15 cellular contexts compared by ENCODE assay signal in the genomic region with DNA sequence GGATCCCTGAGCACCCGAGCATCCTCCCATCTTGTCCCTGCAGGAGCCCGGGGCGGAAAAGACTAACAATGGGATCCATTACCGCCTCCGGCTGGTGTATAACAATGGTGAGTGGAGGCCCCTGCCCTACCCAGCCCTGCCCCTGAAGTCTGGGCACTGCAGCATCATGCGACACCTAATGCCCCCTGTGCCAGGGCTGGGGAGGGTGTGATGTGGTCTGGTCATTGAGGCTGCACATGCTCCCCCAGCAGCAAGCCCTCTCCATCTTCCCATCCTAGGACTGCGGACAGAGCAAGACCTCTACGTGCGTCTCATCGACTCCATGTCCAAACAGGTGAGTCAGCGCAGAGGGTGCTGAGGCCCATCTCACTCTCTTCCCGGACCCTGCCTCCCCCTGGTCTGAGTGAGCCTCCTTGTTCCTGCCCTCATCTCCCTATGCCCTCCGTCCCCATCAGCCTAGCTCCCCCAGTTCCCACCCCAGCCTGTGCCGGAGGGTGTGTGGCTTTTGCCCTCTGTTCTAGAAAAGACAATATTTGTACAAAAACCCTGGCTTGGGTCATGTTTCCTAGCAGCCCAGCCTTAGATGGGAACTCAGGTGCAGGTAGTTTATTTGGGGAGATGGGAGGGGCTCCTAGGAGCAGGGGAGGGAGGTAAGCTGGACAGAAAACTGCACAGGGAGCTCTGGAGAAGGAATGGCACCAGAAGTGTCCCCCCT.
"Had no signal": no experiment of that assay in that cellular context is flagged by ENCODE, and none has a peak within 500 bp of the region (broad histone marks: within the 10 kb centered on the region; RNA-seq: fewer than 3 reads in every experiment).

No MANE protein-coding gene starts in this region.

- DNase-seq: activated CD4-positive, CD25-positive, alpha-beta regulatory T cell treated with anti-CD3 and anti-CD28 coated beads, Interleukin-2, amount 50 U/mL, for 72 hours; amniotic stem cell; body of pancreas; central memory CD4-positive, alpha-beta T cell; effector memory CD4-positive, alpha-beta T cell; lower lobe of right lung; testis had no signal

- H3K27me3 ChIP-seq: body of pancreas, testis had no signal

- H3K4me3 ChIP-seq: body of pancreas, lower lobe of right lung, testis had no signal

- H3K4me3 Mint-ChIP-seq: activated CD4-positive, alpha-beta memory T cell treated with anti-CD3 and anti-CD28 coated beads for 36 hours; activated T-helper 17 cell treated with anti-CD3 and anti-CD28 coated beads, Interleukin-2, amount 50 U/mL, for 72 hours; nephron; stimulated activated naive CD8-positive, alpha-beta T cell treated with anti-CD3 and anti-CD28 coated beads, Interleukin-15, Interleukin-2, amounts not matched to agents 100 ng/mL and 50 ng/mL, for 24 hours; T-helper 2 cell treated with Interferon-gamma antibody and Interleukin-4, amounts not matched to agents 5 μg/mL and 100 μg/mL, for 36 hours had no signal

- H3K27ac Mint-ChIP-seq: activated CD4-positive, alpha-beta memory T cell treated with anti-CD3 and anti-CD28 coated beads for 36 hours; activated naive CD4-positive, alpha-beta T cell treated with anti-CD3 and anti-CD28 coated beads, Interleukin-2, amount 50 U/mL, for 72 hours; nephron; stimulated activated naive CD8-positive, alpha-beta T cell treated with anti-CD3 and anti-CD28 coated beads, Interleukin-15, Interleukin-2, amounts not matched to agents 100 ng/mL and 50 ng/mL, for 24 hours; T-helper 2 cell treated with Interferon-gamma antibody and Interleukin-4, amounts not matched to agents 5 μg/mL and 100 μg/mL, for 36 hours had no signal

- H3K4me1 ChIP-seq: body of pancreas, lower lobe of right lung, testis had no signal

- H3K36me3 Mint-ChIP-seq: activated CD4-positive, alpha-beta memory T cell treated with anti-CD3 and anti-CD28 coated beads for 36 hours; activated naive CD4-positive, alpha-beta T cell treated with anti-CD3 and anti-CD28 coated beads, Interleukin-2, amount 50 U/mL, for 72 hours had no signal

- H3K27ac ChIP-seq: body of pancreas, epithelial cell of prostate, lower lobe of right lung, testis had no signal

- H3K9me3 Mint-ChIP-seq: activated CD4-positive, alpha-beta memory T cell treated with anti-CD3 and anti-CD28 coated beads for 36 hours; activated naive CD4-positive, alpha-beta T cell treated with anti-CD3 and anti-CD28 coated beads, Interleukin-2, amount 50 U/mL, for 72 hours; activated T-helper 17 cell treated with anti-CD3 and anti-CD28 coated beads, Interleukin-2, amount 50 U/mL, for 72 hours; nephron; stimulated activated naive CD8-positive, alpha-beta T cell treated with anti-CD3 and anti-CD28 coated beads, Interleukin-15, Interleukin-2, amounts not matched to agents 100 ng/mL and 50 ng/mL, for 24 hours; T-helper 2 cell treated with Interferon-gamma antibody and Interleukin-4, amounts not matched to agents 5 μg/mL and 100 μg/mL, for 36 hours had no signal

- H3K9me3 ChIP-seq: body of pancreas, lower lobe of right lung, testis had no signal

- H3K36me3 ChIP-seq: lower lobe of right lung had no signal

- ATAC-seq: body of pancreas, lower lobe of right lung, sciatic nerve had no signal
